Comparison of ENCODE assay signal across 18 cellular contexts in the genomic region with DNA sequence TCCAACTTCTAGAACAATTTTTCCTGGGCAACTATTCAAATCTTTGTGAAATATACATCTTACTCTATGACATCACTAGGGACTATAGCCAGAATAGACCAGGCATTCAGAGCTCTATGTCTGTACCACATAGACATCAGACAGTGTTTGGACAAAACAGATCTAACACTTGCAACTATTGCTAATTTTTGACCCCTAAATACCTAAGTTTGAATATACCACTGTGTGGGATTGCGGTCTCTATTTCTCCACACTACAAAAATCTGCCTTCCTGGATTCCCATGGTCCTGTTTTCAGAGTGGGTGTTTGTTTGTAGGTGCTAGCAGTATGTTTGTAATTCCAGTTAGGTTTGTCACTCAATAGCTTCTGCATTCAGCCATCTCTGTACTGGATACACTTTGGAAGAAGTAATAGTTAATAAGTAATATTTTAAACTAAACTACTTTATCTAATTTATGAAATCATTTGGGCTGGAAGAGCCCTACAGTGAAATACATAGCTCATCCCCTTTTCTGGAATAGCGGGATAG. TPM values are rescaled to one million over a fixed set of nuclear protein-coding genes. Genes with fewer than 3 reads are reported as not detected.
DNase-seq lines count a peak whose midpoint lies in the region; ATAC-seq and TF ChIP-seq lines count a peak whose summit lies in the region.
"Had no signal": no experiment of that assay in that cellular context is flagged by ENCODE, and none has a peak within 500 bp of the region (broad histone marks: within the 10 kb centered on the region; RNA-seq: fewer than 3 reads in every experiment).

No MANE protein-coding gene starts in this region.

- no peak overlapping the region for H3K4me3 Mint-ChIP-seq in endodermal cell
- H3K4me3 Mint-ChIP-seq: CD8-positive, alpha-beta memory T cell; HFFc6 had no signal

- no peak overlapping the region for H2BK120ac ChIP-seq in mesenchymal stem cell (ENCODE audit: low read depth, low read length)

- H3K27me3 ChIP-seq in GM23248 (replicated peaks; ENCODE audit: insufficient read depth) (no peaks in the 10 kb centered on the region), mesenchymal stem cell (ENCODE audit: control insufficient read depth in 1 of 2, insufficient read depth in 1 of 2, low read length in 2 of 2) (no peaks in the 10 kb centered on the region), endodermal cell (ENCODE audit: control insufficient read depth, insufficient read depth, low read length, poor library complexity, severe bottlenecking) (no peaks in the 10 kb centered on the region)
- H3K27me3 ChIP-seq: MG63 had no signal

- no peaks in the 10 kb centered on the region for H3K9me2 ChIP-seq in GM23248 (ENCODE audit: insufficient read depth)

- no peak overlapping the region for H3K23ac ChIP-seq in mesenchymal stem cell (ENCODE audit: low read length in 2 of 2)

- no peak overlapping the region for H3K4me3 ChIP-seq in GM23248
- peak overlapping the region; percentile 14 for H3K4me3 ChIP-seq in coronary artery
- no peak overlapping the region for H3K4me3 ChIP-seq in mesenchymal stem cell (ENCODE audit: insufficient read depth in 1 of 2, low read depth in 1 of 2, low read length in 2 of 2)
- H3K4me3 ChIP-seq in endodermal cell (ENCODE audit: low read length) = no peak overlapping the region
- H3K4me3 ChIP-seq: MG63 had no signal

- DNase-seq in ACHN (peak; percentile 65), GM23248 (peak; percentile 39), coronary artery (ENCODE audit: low spot score) (no peak), mesenchymal stem cell (peak; percentile 37), SHP77 treated with DMSO at 0.1 percent for 48 hours (lab: John Stamatoyannopoulos, UW) (no peak), endodermal cell (no peak)
- DNase-seq: CD8-positive, alpha-beta memory T cell; DMS 273 treated with DMSO at 0.1 percent for 48 hours; HFFc6; MG63; NCI-H1105; NCI-H1694 treated with DMSO at 0.1 percent for 48 hours; NCI-H345; NCI-H526 treated with DMSO at 0.1 percent for 48 hours; NK-92 treated with Interleukin-12 subunit alpha and Interleukin-12 subunit beta, amount 100 ng/mL, for 24 hours; SIG-M5 had no signal

- H3K14ac ChIP-seq in mesenchymal stem cell (ENCODE audit: low read length in 2 of 2) = no peak overlapping the region

- H2AFZ ChIP-seq in GM23248 (no peak overlapping the region), mesenchymal stem cell (ENCODE audit: low read depth, low read length) (no peak overlapping the region)

- in situ Hi-C loops in ACHN (cut with HindIII; ENCODE audit: low pct_ligation_motif_present, low pct_unique_long_range_greater_than_20kb, low sequenced_read_pairs) (no loop called here), GM23248 (cut with MboI) (no loop called here)

- H3K27ac Mint-ChIP-seq in endodermal cell = no peak overlapping the region
- H3K27ac Mint-ChIP-seq: HFFc6 had no signal

- no peak overlapping the region for H3K27ac ChIP-seq in GM23248
- no peak overlapping the region for H3K27ac ChIP-seq in coronary artery
- peak overlapping the region; percentile 83 for H3K27ac ChIP-seq in mesenchymal stem cell (ENCODE audit: low read length, poor library complexity, severe bottlenecking)
- H3K27ac ChIP-seq in endodermal cell (ENCODE audit: low read depth, low read length) = no peak overlapping the region
- H3K27ac ChIP-seq: KMS-11 had no signal

- TF ChIP-seq CTCF in coronary artery (IDR thresholded peaks at IDR 0.05) (no peak), endodermal cell (conservative IDR thresholded peaks at IDR 0.05) (no peak)

- H2BK12ac ChIP-seq in mesenchymal stem cell (ENCODE audit: low read length in 2 of 2) = no peak overlapping the region

- H3F3A ChIP-seq in GM23248 (ENCODE audit: insufficient read depth) = peaks cover 40% of the 10 kb centered on the region

- no peaks in the 10 kb centered on the region for H3K36me3 Mint-ChIP-seq in endodermal cell (ENCODE audit: low read depth)
- H3K36me3 Mint-ChIP-seq: CD8-positive, alpha-beta memory T cell had no signal

- H4K91ac ChIP-seq in mesenchymal stem cell (ENCODE audit: low read length) = no peak overlapping the region

- no peak overlapping the region for H2BK5ac ChIP-seq in mesenchymal stem cell (ENCODE audit: low read depth, low read length, poor library complexity, severe bottlenecking)

- H3K9me3 Mint-ChIP-seq in endodermal cell = no peaks in the 10 kb centered on the region
- H3K9me3 Mint-ChIP-seq: HFFc6 had no signal

- H4K20me1 ChIP-seq in GM23248 (ENCODE audit: insufficient read depth) = no peaks in the 10 kb centered on the region

- H3K4me1 ChIP-seq in GM23248 (ENCODE audit: insufficient read depth) = peaks cover 54% of the 10 kb centered on the region
- peaks cover 5% of the 10 kb centered on the region for H3K4me1 ChIP-seq in mesenchymal stem cell (ENCODE audit: control insufficient read depth, insufficient read depth, low read depth, low read length)
- H3K4me1 ChIP-seq in endodermal cell (ENCODE audit: control insufficient read depth, insufficient read depth, low read length) = no peaks in the 10 kb centered on the region

- H2AK5ac ChIP-seq in mesenchymal stem cell (ENCODE audit: low read length, severe bottlenecking) = no peak overlapping the region

- peaks cover 4% of the 10 kb centered on the region for H3K4me1 Mint-ChIP-seq in endodermal cell
- H3K4me1 Mint-ChIP-seq: CD8-positive, alpha-beta memory T cell had no signal

- H3K9me3 ChIP-seq in GM23248 (ENCODE audit: low read depth) (no peaks in the 10 kb centered on the region), mesenchymal stem cell (ENCODE audit: control insufficient read depth, low read length) (no peaks in the 10 kb centered on the region), endodermal cell (ENCODE audit: control insufficient read depth, low read length) (no peaks in the 10 kb centered on the region)
- H3K9me3 ChIP-seq: MG63 had no signal

- no peak for ATAC-seq in GM19455 (IDR thresholded peaks at IDR 0.05; ENCODE audit: unreplicated experiment)

- H3K79me1 ChIP-seq in mesenchymal stem cell (replicated peaks; ENCODE audit: low read length, poor library complexity, severe bottlenecking) = no peaks in the 10 kb centered on the region

- H4K8ac ChIP-seq in mesenchymal stem cell (ENCODE audit: low read length) = no peak overlapping the region

- H3K27me3 Mint-ChIP-seq in endodermal cell (ENCODE audit: insufficient read depth) = no peaks in the 10 kb centered on the region
- H3K27me3 Mint-ChIP-seq: CD8-positive, alpha-beta memory T cell had no signal

- no peak overlapping the region for H2BK15ac ChIP-seq in mesenchymal stem cell (ENCODE audit: low read depth, poor library complexity, severe bottlenecking)

- H3K18ac ChIP-seq in mesenchymal stem cell (ENCODE audit: low read depth in 1 of 2, low read length in 2 of 2) = no peak overlapping the region

- peaks cover 99% of the 10 kb centered on the region for H3K79me2 ChIP-seq in GM23248 (ENCODE audit: insufficient read depth)

- H3K9ac ChIP-seq in GM23248 (no peak overlapping the region), mesenchymal stem cell (ENCODE audit: low read length) (no peak overlapping the region), endodermal cell (ENCODE audit: extremely low read depth, low read length, poor library complexity, severe bottlenecking) (no peak overlapping the region)
- H3K9ac ChIP-seq: KMS-11 had no signal

- H3K36me3 ChIP-seq in GM23248 (ENCODE audit: low read depth) (no peaks in the 10 kb centered on the region), mesenchymal stem cell (ENCODE audit: control insufficient read depth in 1 of 2, insufficient read depth in 2 of 2, low read depth in 1 of 2, low read length in 2 of 2) (no peaks in the 10 kb centered on the region), endodermal cell (ENCODE audit: control insufficient read depth, insufficient read depth, low read length) (no peaks in the 10 kb centered on the region)
- H3K36me3 ChIP-seq: MG63 had no signal

- peak overlapping the region; percentile 0 for H3K4me2 ChIP-seq in GM23248 (ENCODE audit: unreplicated experiment)
- H3K4me2 ChIP-seq in mesenchymal stem cell (ENCODE audit: low read length, poor library complexity, severe bottlenecking) = peak overlapping the region; percentile 21
- H3K4me2 ChIP-seq: KMS-11 had no signal

- WGBS in GM23248 (ENCODE audit: low coverage in 1 of 2, low lambda C conversion rate in 2 of 2, missing lambda C conversion rate in 2 of 2), 2 experiments = 95 to 100% methylated on average over 2 of the region's 2 CpGs
- no CpG with 5 or more reads among the region's 2 CpGs for WGBS in mesenchymal stem cell
- WGBS in endodermal cell (ENCODE audit: insufficient coverage in 1 of 2, insufficient read length in 1 of 2), 2 experiments = 95% methylated on average over 2 of the region's 2 CpGs; no CpG with 5 or more reads in 1 of the 2 experiments

- H3K4ac ChIP-seq in mesenchymal stem cell (ENCODE audit: low read depth in 1 of 2, low read length in 2 of 2) = no peak overlapping the region

RNA-seq across cellular contexts. Expression of gene RBMS3, which starts 49.2 kb away (rescaled TPM):
- total RNA-seq in GM23248 (2014; rRNA removed; shearing (Covaris generic)) = 40.0 and 45.7 TPM in 2 replicates
- polyA plus RNA-seq in GM23248 (2016; fragmentation: Nextera tagmentation; extraction: Ambion mirVana) = 85.5 and 94.3 TPM in 2 replicates
- 23.4 TPM for polyA plus RNA-seq in mesenchymal stem cell (2013, experiment 1 of 2)
- polyA plus RNA-seq in mesenchymal stem cell (2013, experiment 2 of 2) = 22.6 TPM
- 1 to 10 TPM; 2.0 to 7.3 TPM for total RNA-seq in endodermal cell
- polyA plus RNA-seq in endodermal cell (2013, experiment 1 of 2) = 8.8 TPM
- polyA plus RNA-seq in endodermal cell (2013, experiment 2 of 2) = 7.5 TPM

Comparison
In these comparisons a context has a peak if more than half of its experiments do, and no peak if none do; other contexts are left out.
1. DNase-seq: peak in ACHN (single experiment), GM23248 (single experiment) and mesenchymal stem cell (single experiment); none in coronary artery (single experiment), SHP77 treated with DMSO at 0.1 percent for 48 hours (single experiment) and endodermal cell (single experiment).